In genomic region chr22:30326704-30327362, GRCh38 we compare ENCODE assay signal across 8 cellular contexts. TPM values are rescaled to one million over a fixed set of nuclear protein-coding genes. Genes with fewer than 3 reads are reported as not detected.
DNase-seq lines count a peak whose midpoint lies in the region; ATAC-seq and TF ChIP-seq lines count a peak whose summit lies in the region.

A gene with protein sequence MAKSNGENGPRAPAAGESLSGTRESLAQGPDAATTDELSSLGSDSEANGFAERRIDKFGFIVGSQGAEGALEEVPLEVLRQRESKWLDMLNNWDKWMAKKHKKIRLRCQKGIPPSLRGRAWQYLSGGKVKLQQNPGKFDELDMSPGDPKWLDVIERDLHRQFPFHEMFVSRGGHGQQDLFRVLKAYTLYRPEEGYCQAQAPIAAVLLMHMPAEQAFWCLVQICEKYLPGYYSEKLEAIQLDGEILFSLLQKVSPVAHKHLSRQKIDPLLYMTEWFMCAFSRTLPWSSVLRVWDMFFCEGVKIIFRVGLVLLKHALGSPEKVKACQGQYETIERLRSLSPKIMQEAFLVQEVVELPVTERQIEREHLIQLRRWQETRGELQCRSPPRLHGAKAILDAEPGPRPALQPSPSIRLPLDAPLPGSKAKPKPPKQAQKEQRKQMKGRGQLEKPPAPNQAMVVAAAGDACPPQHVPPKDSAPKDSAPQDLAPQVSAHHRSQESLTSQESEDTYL (minus strand): TSS chr22:30326941. CDS start chr22:30326881, 60 bp downstream.

- H3K4me3 Mint-ChIP-seq in natural killer cell, result peak within 1 kb of the TSS; percentile 88

- no peaks in the 10 kb centered on the region for H3K9me3 ChIP-seq in RWPE2 (ENCODE audit: severe bottlenecking)

- ATAC-seq in RWPE2 (ENCODE audit: low read depth) (peak; percentile 82), natural killer cell (peak; percentile 92 to 97 (median 94))

- peak within 1 kb of the TSS; percentile 53 for H3K27ac ChIP-seq in RWPE2 (ENCODE audit: poor library complexity, severe bottlenecking)

- peaks cover 21% of the 10 kb centered on the region for H3K4me1 ChIP-seq in RWPE2 (ENCODE audit: insufficient read depth, poor library complexity, severe bottlenecking)

- H3K4me1 Mint-ChIP-seq in natural killer cell, result peaks cover 36 to 47% of the 10 kb centered on the region in 2 donors

- peak within 1 kb of the TSS; percentile 98 for H3K4me3 ChIP-seq in RWPE2 (ENCODE audit: severe bottlenecking)
- H3K4me3 ChIP-seq in fibroblast of pulmonary artery (replicated peaks; ENCODE audit: low read depth, low read length), result peak within 1 kb of the TSS; percentile 77

- intact Hi-C loops in natural killer cell (cut with micrococcal nuclease), result loop anchor here (1.0 to 2.0 kb wide), 2 partner anchors 29 to 38 kb away; partner anchors contain the start of genes CASTOR1 and SF3A1

- TF ChIP-seq CTCF in RWPE2 (IDR thresholded peaks at IDR 0.05; ENCODE audit: poor library complexity, severe bottlenecking) (no peak), fibroblast of pulmonary artery (IDR thresholded peaks at IDR 0.05; ENCODE audit: low read length, missing control alignments) (no peak), natural killer cell (IDR thresholded peaks at IDR 0.05) (no peak)

- H3K27me3 ChIP-seq in RWPE2 (ENCODE audit: insufficient read depth, poor library complexity, severe bottlenecking), result no peaks in the 10 kb centered on the region

- H3K36me3 ChIP-seq in RWPE2 (ENCODE audit: low read depth), result peaks cover 3% of the 10 kb centered on the region

- no peaks in the 10 kb centered on the region for H3K36me3 Mint-ChIP-seq in natural killer cell

- DNase-seq in EH (ENCODE audit: low read depth) (peak; percentile 90), H4 (ENCODE audit: low spot score) (peak; percentile 59), LoVo (ENCODE audit: low spot score) (peak; percentile 96), RWPE2 (ENCODE audit: low spot score) (peak; percentile 95), fibroblast of pulmonary artery (ENCODE audit: low read depth) (peak; percentile 87), natural killer cell (peak; percentile 82)
- DNase-seq in activated T-helper 9 cell treated with anti-CD3 and anti-CD28 coated beads, Interleukin-2, amount 50 U/mL, for 16 hours (ENCODE audit: low read depth), result peak; percentile 93
- DNase-seq in stimulated activated naive CD4-positive, alpha-beta T cell (lab: John Stamatoyannopoulos, UW), result peak; percentile 89 to 96 (median 93)

- no peaks in the 10 kb centered on the region for H3K9me3 Mint-ChIP-seq in natural killer cell

- no peaks in the 10 kb centered on the region for H3K27me3 Mint-ChIP-seq in natural killer cell (ENCODE audit: low read depth in 2 of 2)

- H3K27ac Mint-ChIP-seq in natural killer cell, result peak within 1 kb of the TSS; percentile 82 to 84

RNA-seq across cellular contexts. Expression of the gene that starts here (rescaled TPM):
- 7.5 and 8.4 TPM in 2 replicates for total RNA-seq in H4 (2014; rRNA removed; shearing (Covaris generic))
- total RNA-seq in natural killer cell, result 10 to 100 TPM; 38.9 to 48.0 (median 47.9) TPM

Comparison
In these comparisons a context has a peak if more than half of its experiments do, and no peak if none do; other contexts are left out.
1. Peak in every context shown above with its lines: DNase-seq, ATAC-seq, H3K4me3 ChIP-seq and H3K27ac ChIP-seq.